15 cellular contexts compared by ENCODE assay signal in the genomic region with DNA sequence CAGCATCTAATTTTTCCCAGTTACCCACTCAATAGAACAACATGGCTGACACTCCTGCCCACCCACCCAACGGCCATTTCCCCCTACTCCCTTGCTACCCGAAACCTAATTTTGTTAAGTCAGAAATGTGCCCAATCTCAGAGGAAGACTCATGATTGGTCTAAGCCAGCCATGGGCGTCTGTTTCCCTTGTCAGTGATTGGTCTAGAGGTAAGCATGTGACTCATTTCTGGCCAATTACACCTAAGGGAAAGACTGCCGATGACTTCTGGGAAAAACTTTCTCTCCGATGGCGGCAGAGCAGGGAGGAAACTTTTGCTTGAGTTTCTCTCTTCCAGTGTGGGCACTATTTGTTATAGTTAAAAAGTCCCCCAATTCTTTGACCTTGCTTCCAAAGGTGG.
DNase-seq lines count a peak whose midpoint lies in the region; ATAC-seq and TF ChIP-seq lines count a peak whose summit lies in the region.
"Had no signal": no experiment of that assay in that cellular context is flagged by ENCODE, and none has a peak within 500 bp of the region (broad histone marks: within the 10 kb centered on the region; RNA-seq: fewer than 3 reads in every experiment).

No MANE protein-coding gene starts in this region.

- 67 to 83% methylated on average over 6 of the region's 6 CpGs for WGBS in testis, 2 donors

- intact Hi-C loops in testis (cut with DNase I; ENCODE audit: low total_unique reads), result no loop called here

- H3K4me3 Mint-ChIP-seq in brain (peak overlapping the region in 1 of 5 experiments; percentile 40), neural progenitor cell (peak overlapping the region; percentile 42)
- H3K4me3 Mint-ChIP-seq: CD8-positive, alpha-beta T cell; HFFc6 had no signal

- no peak overlapping the region for H3K9ac ChIP-seq in neural progenitor cell

- H3K9me3 Mint-ChIP-seq in brain (peaks cover 0 to 12% (median 0%) of the 10 kb centered on the region in 5 experiments), neural progenitor cell (peaks cover 2% of the 10 kb centered on the region)
- H3K9me3 Mint-ChIP-seq: CD8-positive, alpha-beta T cell had no signal

- H3K4me1 ChIP-seq in RWPE2 (ENCODE audit: insufficient read depth, poor library complexity, severe bottlenecking), result peaks cover 9% of the 10 kb centered on the region
- H3K4me1 ChIP-seq in neural progenitor cell, result peaks cover 68% of the 10 kb centered on the region
- H3K4me1 ChIP-seq in testis, result no peaks in the 10 kb centered on the region
- H3K4me1 ChIP-seq: BE2C had no signal

- no peaks in the 10 kb centered on the region for H3K36me3 Mint-ChIP-seq in brain
- H3K36me3 Mint-ChIP-seq in neural progenitor cell, result no peaks in the 10 kb centered on the region
- H3K36me3 Mint-ChIP-seq: CD8-positive, alpha-beta T cell had no signal

- ATAC-seq in RWPE2 (ENCODE audit: low read depth) (no peak), GM19463 (IDR thresholded peaks at IDR 0.05; ENCODE audit: unreplicated experiment) (no peak)
- ATAC-seq: CD8-positive, alpha-beta T cell had no signal

- H3K9me3 ChIP-seq in RWPE2 (ENCODE audit: severe bottlenecking), result no peaks in the 10 kb centered on the region
- no peaks in the 10 kb centered on the region for H3K9me3 ChIP-seq in neural progenitor cell (ENCODE audit: low read depth)
- no peaks in the 10 kb centered on the region for H3K9me3 ChIP-seq in testis
- H3K9me3 ChIP-seq: BE2C had no signal

- TF ChIP-seq POLR2A in testis (IDR thresholded peaks at IDR 0.05), result no peak

- no peak overlapping the region for H2AFZ ChIP-seq in neural progenitor cell (replicated peaks)

- H3K27me3 Mint-ChIP-seq in brain (peaks cover 12% of the 10 kb centered on the region), neural progenitor cell (ENCODE audit: insufficient read depth, low read depth) (peaks cover 44% of the 10 kb centered on the region)

- H3K4me2 ChIP-seq in neural progenitor cell, result no peak overlapping the region

- TF ChIP-seq CTCF in RWPE2 (IDR thresholded peaks at IDR 0.05; ENCODE audit: poor library complexity, severe bottlenecking), result no peak
- TF ChIP-seq CTCF in brain (conservative IDR thresholded peaks at IDR 0.05), result no peak
- TF ChIP-seq CTCF in neural progenitor cell (IDR thresholded peaks at IDR 0.05), result no peak
- no peak for TF ChIP-seq CTCF in testis (IDR thresholded peaks at IDR 0.05)

- H3K4me3 ChIP-seq in RWPE2 (ENCODE audit: severe bottlenecking) (no peak overlapping the region), neural progenitor cell (no peak overlapping the region), testis (peak overlapping the region; percentile 29 to 46)

- H3K27ac ChIP-seq in RWPE2 (ENCODE audit: poor library complexity, severe bottlenecking) (no peak overlapping the region), neural progenitor cell (peak overlapping the region; percentile 75), testis (no peak overlapping the region)
- H3K27ac ChIP-seq: C4-2B had no signal

- H3K79me2 ChIP-seq in neural progenitor cell (ENCODE audit: low read depth), result no peaks in the 10 kb centered on the region

- peaks cover 71% of the 10 kb centered on the region for H3F3A ChIP-seq in neural progenitor cell (ENCODE audit: low read depth)

- H3K27ac Mint-ChIP-seq in brain, result peak overlapping the region in 4 of 5 experiments; percentile 75 to 90 (median 86)
- H3K27ac Mint-ChIP-seq in neural progenitor cell, result no peak overlapping the region
- H3K27ac Mint-ChIP-seq: CD8-positive, alpha-beta T cell; HFFc6 had no signal

- no peaks in the 10 kb centered on the region for H4K20me1 ChIP-seq in neural progenitor cell (ENCODE audit: low read depth)

- DNase-seq in RWPE2 (ENCODE audit: low spot score) (peak; percentile 15), neural progenitor cell (ENCODE audit: low spot score) (no peak), testis (peak; percentile 48), AG08395 (ENCODE audit: low spot score) (no peak), NCI-H1436 treated with DMSO at 0.1 percent for 48 hours (lab: John Stamatoyannopoulos, UW) (no peak)
- DNase-seq in effector CD8-positive, alpha-beta T cell (lab: John Stamatoyannopoulos, UW), result no peak
- DNase-seq: BE2C; CD8-positive, alpha-beta T cell; COR-L47; DND-41; GDM1; HFFc6 had no signal

- H3K27me3 ChIP-seq in RWPE2 (ENCODE audit: insufficient read depth, poor library complexity, severe bottlenecking) (no peaks in the 10 kb centered on the region), neural progenitor cell (no peaks in the 10 kb centered on the region), testis (no peaks in the 10 kb centered on the region)
- H3K27me3 ChIP-seq: BE2C had no signal

- peaks cover 72% of the 10 kb centered on the region for H3K4me1 Mint-ChIP-seq in brain
- H3K4me1 Mint-ChIP-seq in neural progenitor cell, result peaks cover 62% of the 10 kb centered on the region

- H3K36me3 ChIP-seq in RWPE2 (ENCODE audit: low read depth) (no peaks in the 10 kb centered on the region), neural progenitor cell (no peaks in the 10 kb centered on the region), testis (ENCODE audit: low read depth, missing control alignments) (no peaks in the 10 kb centered on the region)
- H3K36me3 ChIP-seq: BE2C had no signal

Comparison
In these comparisons a context has a peak if more than half of its experiments do, and no peak if none do; other contexts are left out.
1. DNase-seq: peak in RWPE2 (single experiment) and testis (single experiment); none in neural progenitor cell (single experiment), AG08395 (single experiment), effector CD8-positive, alpha-beta T cell (single experiment) and NCI-H1436 treated with DMSO at 0.1 percent for 48 hours (single experiment).
2. H3K4me3 ChIP-seq: peak in testis (2 of 2); none in RWPE2 (single experiment) and neural progenitor cell (single experiment).